8 cellular contexts compared by ENCODE assay signal in genomic region chr17:8152112-8152775, GRCh38. TPM values are rescaled to one million over a fixed set of nuclear protein-coding genes. Genes with fewer than 3 reads are reported as not detected.
A peak's percentile ranks its signal among the peaks of the same experiment; 100 is the strongest.
DNase-seq lines count a peak whose midpoint lies in the region; ATAC-seq lines count a peak whose summit lies in the region.

Gene PER1, minus strand, starts transcription at chr17:8152404. Its CDS starts 1,698 bp downstream, at chr17:8150706.

- CTCF ChIA-PET in activated CD4-positive, alpha-beta T cell treated with anti-CD3 and anti-CD28 coated beads, Interleukin-2, amount 10 ng/mL, durations not matched to agents 7 days and 5 days (lab: Charles Lee) = interaction anchor here (1.0 to 6.7 kb wide), 3 partner anchors 13 to 232 kb away, joined by 3 to 54 read pairs (median 3); no protein-coding TSS in a partner anchor

- H3K4me1 Mint-ChIP-seq in activated CD4-positive, alpha-beta T cell treated with anti-CD3 and anti-CD28 coated beads, Interleukin-2, amount 10 ng/mL, durations not matched to agents 7 days and 5 days = peaks cover 27% of the 10 kb centered on the region

- no peaks in the 10 kb centered on the region for H3K9me3 Mint-ChIP-seq in activated CD4-positive, alpha-beta T cell treated with anti-CD3 and anti-CD28 coated beads, Interleukin-2, amount 10 ng/mL, durations not matched to agents 7 days and 5 days

- H3K4me3 Mint-ChIP-seq in activated CD4-positive, alpha-beta T cell treated with anti-CD3 and anti-CD28 coated beads, Interleukin-2, amount 10 ng/mL, durations not matched to agents 7 days and 5 days = peak within 1 kb of the TSS; percentile 84

- H3K27ac Mint-ChIP-seq in activated CD4-positive, alpha-beta T cell treated with anti-CD3 and anti-CD28 coated beads, Interleukin-2, amount 10 ng/mL, durations not matched to agents 7 days and 5 days = no peak within 1 kb of the TSS

- no peaks in the 10 kb centered on the region for H3K27me3 Mint-ChIP-seq in activated CD4-positive, alpha-beta T cell treated with anti-CD3 and anti-CD28 coated beads, Interleukin-2, amount 10 ng/mL, durations not matched to agents 7 days and 5 days

- peak; percentile 93 for DNase-seq in CD1c-positive myeloid dendritic cell (ENCODE audit: extremely low spot score)
- peak; percentile 63 to 93 for DNase-seq in NCI-H526 (lab: John Stamatoyannopoulos, UW)
- peak; percentile 86 for DNase-seq in activated CD4-positive, alpha-beta T cell treated with anti-CD3 and anti-CD28 coated beads, Interleukin-2, amount 10 ng/mL, durations not matched to agents 7 days and 5 days
- DNase-seq in dedifferentiated amniotic fluid mesenchymal stem cell (ENCODE audit: extremely low spot score) = peak; percentile 82
- DNase-seq in left kidney (ENCODE audit: low read depth, low spot score) = peak; percentile 98
- peak; percentile 72 to 87 for DNase-seq in stimulated activated CD4-positive, alpha-beta T cell treated with anti-CD3 and anti-CD28 coated beads, Interleukin-1b, Interleukin-23, amount 100 ng/mL, for 4 hours (ENCODE audit: low read depth in 2 of 2)

- POLR2A ChIA-PET in activated CD4-positive, alpha-beta T cell treated with anti-CD3 and anti-CD28 coated beads, Interleukin-2, amount 10 ng/mL, durations not matched to agents 7 days and 5 days (lab: Charles Lee) = no interaction called here

- peaks cover 11% of the 10 kb centered on the region for H3K36me3 Mint-ChIP-seq in activated CD4-positive, alpha-beta T cell treated with anti-CD3 and anti-CD28 coated beads, Interleukin-2, amount 10 ng/mL, durations not matched to agents 7 days and 5 days (ENCODE audit: low read depth)

- ATAC-seq in HG02642 (IDR thresholded peaks at IDR 0.05; ENCODE audit: poor library complexity, unreplicated experiment) = peak; percentile 16
- no peak for ATAC-seq in GM21825 (IDR thresholded peaks at IDR 0.05; ENCODE audit: unreplicated experiment)

RNA-seq across cellular contexts. Expression of gene PER1, which starts in this region (rescaled TPM):
- 10 to 100 TPM; 26.9 to 28.7 TPM for total RNA-seq in activated CD4-positive, alpha-beta T cell treated with anti-CD3 and anti-CD28 coated beads, Interleukin-2, amount 10 ng/mL, durations not matched to agents 7 days and 5 days
